10 cellular contexts compared by ENCODE assay signal in genomic region chr11:12280838-12281565, GRCh38.
DNase-seq lines count a peak whose midpoint lies in the region; ATAC-seq and TF ChIP-seq lines count a peak whose summit lies in the region.
"Had no signal": no experiment of that assay in that cellular context is flagged by ENCODE, and none has a peak within 500 bp of the region (broad histone marks: within the 10 kb centered on the region; RNA-seq: fewer than 3 reads in every experiment).

No MANE protein-coding gene starts in this region.

- no peak for TF ChIP-seq POLR2A in thyroid gland (IDR thresholded peaks at IDR 0.05)

- peak overlapping the region; percentile 61 for H4K8ac ChIP-seq in mesenchymal stem cell (ENCODE audit: low read length)

- H3K27ac Mint-ChIP-seq in activated T-helper 2 cell treated with anti-CD3 and anti-CD28 coated beads, Interferon-gamma antibody, Interleukin-2, Interleukin-4, amounts not matched to agents 10 μg/mL and 5 μg/mL and 100 μg/mL, durations not matched to agents 14 hours and 24 hours and 36 hours = peak overlapping the region; percentile 77

- no peaks in the 10 kb centered on the region for H3K9me3 Mint-ChIP-seq in activated T-helper 2 cell treated with anti-CD3 and anti-CD28 coated beads, Interferon-gamma antibody, Interleukin-2, Interleukin-4, amounts not matched to agents 10 μg/mL and 5 μg/mL and 100 μg/mL, durations not matched to agents 14 hours and 24 hours and 36 hours

- H2AK5ac ChIP-seq in mesenchymal stem cell (ENCODE audit: low read length, severe bottlenecking) = peak overlapping the region; percentile 1

- no peak for TF ChIP-seq CTCF in thyroid gland (IDR thresholded peaks at IDR 0.05)

- WGBS in mesenchymal stem cell = 85% methylated on average over 15 of the region's 15 CpGs
- 95 to 96% methylated on average over 8 to 14 of the region's 15 CpGs for WGBS in thyroid gland, 2 donors

- H3K9ac ChIP-seq in mesenchymal stem cell (ENCODE audit: low read length) = no peak overlapping the region
- H3K9ac ChIP-seq: parathyroid adenoma had no signal

- H2BK12ac ChIP-seq in mesenchymal stem cell (ENCODE audit: low read length in 2 of 2) = peak overlapping the region; percentile 2 to 9

- H3K4me3 ChIP-seq in mesenchymal stem cell (ENCODE audit: insufficient read depth in 1 of 2, low read depth in 1 of 2, low read length in 2 of 2) (no peak overlapping the region), thyroid gland (replicated peaks in 1 of 3) (no peak overlapping the region)
- H3K4me3 ChIP-seq: transverse colon had no signal

- H3K4me3 Mint-ChIP-seq in activated T-helper 2 cell treated with anti-CD3 and anti-CD28 coated beads, Interferon-gamma antibody, Interleukin-2, Interleukin-4, amounts not matched to agents 10 μg/mL and 5 μg/mL and 100 μg/mL, durations not matched to agents 14 hours and 24 hours and 36 hours (ENCODE audit: low read depth) = no peak overlapping the region

- H3K36me3 Mint-ChIP-seq in activated T-helper 2 cell treated with anti-CD3 and anti-CD28 coated beads, Interferon-gamma antibody, Interleukin-2, Interleukin-4, amounts not matched to agents 10 μg/mL and 5 μg/mL and 100 μg/mL, durations not matched to agents 14 hours and 24 hours and 36 hours (ENCODE audit: low read depth) = no peaks in the 10 kb centered on the region

- H4K91ac ChIP-seq in mesenchymal stem cell (ENCODE audit: low read length) = peak overlapping the region; percentile 57

- no peak overlapping the region for H3K23ac ChIP-seq in mesenchymal stem cell (ENCODE audit: low read length in 2 of 2)

- H3K4me1 Mint-ChIP-seq in activated T-helper 2 cell treated with anti-CD3 and anti-CD28 coated beads, Interferon-gamma antibody, Interleukin-2, Interleukin-4, amounts not matched to agents 10 μg/mL and 5 μg/mL and 100 μg/mL, durations not matched to agents 14 hours and 24 hours and 36 hours (ENCODE audit: low read depth) = peaks cover 20% of the 10 kb centered on the region

- peak overlapping the region; percentile 4 for H2BK5ac ChIP-seq in mesenchymal stem cell (ENCODE audit: low read depth, low read length, poor library complexity, severe bottlenecking)

- no peaks in the 10 kb centered on the region for H3K9me3 ChIP-seq in mesenchymal stem cell (ENCODE audit: control insufficient read depth, low read length)
- H3K9me3 ChIP-seq in thyroid gland = no peaks in the 10 kb centered on the region
- H3K9me3 ChIP-seq: transverse colon had no signal

- H3K18ac ChIP-seq in mesenchymal stem cell (ENCODE audit: low read depth in 1 of 2, low read length in 2 of 2) = peak overlapping the region in 1 of 2 experiments; percentile 65

- H3K27me3 ChIP-seq in mesenchymal stem cell (ENCODE audit: control insufficient read depth in 1 of 2, insufficient read depth in 1 of 2, low read length in 2 of 2) = no peaks in the 10 kb centered on the region
- no peaks in the 10 kb centered on the region for H3K27me3 ChIP-seq in thyroid gland
- H3K27me3 ChIP-seq: transverse colon had no signal

- H2BK15ac ChIP-seq in mesenchymal stem cell (ENCODE audit: low read depth, poor library complexity, severe bottlenecking) = no peak overlapping the region

- H3K14ac ChIP-seq in mesenchymal stem cell (ENCODE audit: low read length in 2 of 2) = no peak overlapping the region

- no peak overlapping the region for H2AFZ ChIP-seq in mesenchymal stem cell (ENCODE audit: low read depth, low read length)
- H2AFZ ChIP-seq: parathyroid adenoma had no signal

- DNase-seq in activated effector memory CD4-positive, alpha-beta T cell treated with anti-CD3 and anti-CD28 coated beads, Interleukin-2, amount 50 U/mL, for 16 hours = peak; percentile 65
- no peak for DNase-seq in activated effector memory CD4-positive, alpha-beta T cell treated with Interleukin-2 at 50 U/mL for 16 hours
- no peak for DNase-seq in activated T-helper 2 cell treated with anti-CD3 and anti-CD28 coated beads, Interferon-gamma antibody, Interleukin-2, Interleukin-4, amounts not matched to agents 10 μg/mL and 5 μg/mL and 100 μg/mL, durations not matched to agents 14 hours and 24 hours and 36 hours (ENCODE audit: low spot score)
- DNase-seq in mesenchymal stem cell (no peak), thyroid gland (no peak), Kasumi-1 (lab: John Stamatoyannopoulos, UW) (no peak), hepatic stellate cell (ENCODE audit: low spot score) (no peak)

- H3K79me1 ChIP-seq in mesenchymal stem cell (replicated peaks; ENCODE audit: low read length, poor library complexity, severe bottlenecking) = peaks cover 3% of the 10 kb centered on the region

- no peaks in the 10 kb centered on the region for H3K27me3 Mint-ChIP-seq in activated T-helper 2 cell treated with anti-CD3 and anti-CD28 coated beads, Interferon-gamma antibody, Interleukin-2, Interleukin-4, amounts not matched to agents 10 μg/mL and 5 μg/mL and 100 μg/mL, durations not matched to agents 14 hours and 24 hours and 36 hours (ENCODE audit: low read depth)

- no peak overlapping the region for H3K4me2 ChIP-seq in mesenchymal stem cell (ENCODE audit: low read length, poor library complexity, severe bottlenecking)

- peaks cover 0 to 2% of the 10 kb centered on the region in 2 experiments for H3K36me3 ChIP-seq in mesenchymal stem cell (ENCODE audit: control insufficient read depth in 1 of 2, insufficient read depth in 2 of 2, low read depth in 1 of 2, low read length in 2 of 2)
- H3K36me3 ChIP-seq in thyroid gland = no peaks in the 10 kb centered on the region
- H3K36me3 ChIP-seq: transverse colon had no signal

- peak overlapping the region in 1 of 2 experiments; percentile 27 for H3K4ac ChIP-seq in mesenchymal stem cell (ENCODE audit: low read depth in 1 of 2, low read length in 2 of 2)

- H3K27ac ChIP-seq in mesenchymal stem cell (ENCODE audit: low read length, poor library complexity, severe bottlenecking) = no peak overlapping the region
- H3K27ac ChIP-seq in thyroid gland = peak overlapping the region in 2 of 3 donors; percentile 39 to 84
- H3K27ac ChIP-seq: parathyroid adenoma, transverse colon had no signal

- H3K4me1 ChIP-seq in mesenchymal stem cell (ENCODE audit: control insufficient read depth, insufficient read depth, low read depth, low read length) (peaks cover 15% of the 10 kb centered on the region), thyroid gland (peaks cover 13 to 14% of the 10 kb centered on the region in 2 donors)
- H3K4me1 ChIP-seq: parathyroid adenoma had no signal

- peak overlapping the region; percentile 62 for H2BK120ac ChIP-seq in mesenchymal stem cell (ENCODE audit: low read depth, low read length)

- intact Hi-C loops in activated T-helper 2 cell treated with anti-CD3 and anti-CD28 coated beads, Interferon-gamma antibody, Interleukin-2, Interleukin-4, amounts not matched to agents 10 μg/mL and 5 μg/mL and 100 μg/mL, durations not matched to agents 14 hours and 24 hours and 36 hours (cut with micrococcal nuclease) = loop anchor here (1.0 to 10.0 kb wide), 4 partner anchors 44 to 346 kb away; no protein-coding TSS in a partner anchor
- intact Hi-C loops in thyroid gland (cut with DNase I) = loop anchor here (2.0 to 10.0 kb wide), 2 partner anchors 234 to 356 kb away; no protein-coding TSS in a partner anchor

- ATAC-seq in GM18873 (IDR thresholded peaks at IDR 0.05; ENCODE audit: low FRiP score, unreplicated experiment) = no peak
